ENCODE assay signal across 14 cellular contexts in the genomic region with DNA sequence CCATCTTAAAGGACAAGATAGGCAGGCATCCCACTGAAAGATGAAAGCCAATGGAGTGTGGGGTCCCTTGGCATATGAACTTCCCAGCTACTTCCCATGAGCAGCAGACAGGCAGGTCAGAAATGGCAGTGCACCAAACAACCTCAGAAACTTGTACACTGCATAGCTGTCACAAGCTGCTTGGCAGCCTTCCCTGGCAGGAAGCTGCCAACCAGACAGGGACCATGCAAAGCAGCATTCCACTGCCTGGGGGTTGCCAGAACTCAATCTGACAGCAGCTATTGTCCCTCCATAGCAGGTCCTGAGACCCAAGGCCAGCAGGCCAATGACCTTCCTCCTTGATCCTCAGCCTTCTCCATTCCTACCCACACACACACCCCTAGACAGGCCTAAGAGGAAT.
A peak's percentile ranks its signal among the peaks of the same experiment; 100 is the strongest.
DNase-seq lines count a peak whose midpoint lies in the region; ATAC-seq, FAIRE-seq and TF ChIP-seq lines count a peak whose summit lies in the region.
"Had no signal": no experiment of that assay in that cellular context is flagged by ENCODE, and none has a peak within 500 bp of the region (broad histone marks: within the 10 kb centered on the region; RNA-seq: fewer than 3 reads in every experiment).

No MANE protein-coding gene starts in this region.

- DNase-seq in Ammon's horn (ENCODE audit: low spot score) (peak; percentile 65), PC-3 (peak; percentile 55), fibroblast of pulmonary artery (ENCODE audit: low read depth) (peak; percentile 17), mucosa of gallbladder (ENCODE audit: low spot score) (peak; percentile 65), uterus (no peak), RCC 7860 (ENCODE audit: low spot score) (no peak)
- DNase-seq in activated naive CD4-positive, alpha-beta T cell treated with Interleukin-2 at 50 U/mL for 16 hours, result no peak
- DNase-seq: central memory CD4-positive, alpha-beta T cell; NCI-H1105 treated with DMSO at 0.1 percent for 48 hours; NCI-H345; stimulated activated CD4-positive, alpha-beta T cell treated with anti-CD3 and anti-CD28 coated beads, Interleukin-15, amount 100 ng/mL, for 24 hours had no signal

- no peak for FAIRE-seq in RCC 7860 (lab: Jason Lieb, UNC)
- FAIRE-seq: GM12891 had no signal

- no peak overlapping the region for H3K4me2 ChIP-seq in PC-3 (ENCODE audit: low read length)

- H3K79me2 ChIP-seq in PC-3 (ENCODE audit: low read length), result 0 out of 2 replicates have a peak, but pooled peaks cover 6% of the 10 kb centered on the region

- no peak overlapping the region for H3K27ac ChIP-seq in PC-3 (ENCODE audit: low read length)
- H3K27ac ChIP-seq in uterus, result no peak overlapping the region

- POLR2A ChIA-PET in PC-3 (lab: Charles Lee; ENCODE audit: unreplicated experiment), result interaction anchor here (0.6 kb wide), 1 partner anchor 286 kb away, joined by 3 read pairs; no protein-coding TSS in a partner anchor

- no peaks in the 10 kb centered on the region for H3K27me3 ChIP-seq in PC-3 (ENCODE audit: low read length)
- H3K27me3 ChIP-seq in uterus, result no peaks in the 10 kb centered on the region

- H3K36me3 ChIP-seq in PC-3 (ENCODE audit: low read depth, low read length) (peaks cover 4% of the 10 kb centered on the region; the same call in 1 of the 2 replicates), uterus (no peaks in the 10 kb centered on the region)

- H3K9me3 ChIP-seq in PC-3 (ENCODE audit: low read length) (no peaks in the 10 kb centered on the region), uterus (no peaks in the 10 kb centered on the region)

- no peak for TF ChIP-seq POLR2A in uterus (IDR thresholded peaks at IDR 0.05)

- no peak overlapping the region for H3K9ac ChIP-seq in PC-3 (ENCODE audit: low read length)

- no peaks in the 10 kb centered on the region for H3F3A ChIP-seq in PC-3 (ENCODE audit: low read length, unreplicated experiment)

- TF ChIP-seq CTCF in PC-3 (conservative IDR thresholded peaks at IDR 0.05; ENCODE audit: low read depth, low read length), result no peak
- TF ChIP-seq CTCF in fibroblast of pulmonary artery (IDR thresholded peaks at IDR 0.05; ENCODE audit: low read length, missing control alignments), result no peak
- TF ChIP-seq CTCF in uterus (IDR thresholded peaks at IDR 0.05), result no peak

- peak; percentile 55 for ATAC-seq in PC-3
- no peak for ATAC-seq in HG03135 (IDR thresholded peaks at IDR 0.05; ENCODE audit: unreplicated experiment)
- ATAC-seq: activated naive CD4-positive, alpha-beta T cell treated with anti-CD3 and anti-CD28 coated beads, Interleukin-2, amount 50 U/mL, for 72 hours had no signal

- no peaks in the 10 kb centered on the region for H3K9me2 ChIP-seq in PC-3 (replicated peaks; ENCODE audit: low read length)

- no TSS peak for BruUV-seq in PC-3 (replicated peaks; lab: Mats Ljungman, UMichigan)

- CTCF ChIA-PET in PC-3 (lab: Charles Lee), result no interaction called here

- H3K4me3 ChIP-seq in PC-3 (ENCODE audit: low read length) (no peak overlapping the region), fibroblast of pulmonary artery (replicated peaks; ENCODE audit: low read depth, low read length) (no peak overlapping the region), uterus (no peak overlapping the region)

- H3K4me1 ChIP-seq in PC-3 (ENCODE audit: insufficient read depth, low read length) (peaks cover 27% of the 10 kb centered on the region), uterus (no peaks in the 10 kb centered on the region)

- no peak overlapping the region for H2AFZ ChIP-seq in PC-3 (ENCODE audit: low read length)

- intact Hi-C loops in PC-3 (cut with micrococcal nuclease), result no loop called here
- intact Hi-C loops in uterus (cut with DNase I; ENCODE audit: low total_unique reads), result no loop called here

- no peaks in the 10 kb centered on the region for H4K20me1 ChIP-seq in PC-3 (ENCODE audit: low read length)

Comparison
In these comparisons a context has a peak if more than half of its experiments do, and no peak if none do; other contexts are left out.
1. DNase-seq: peak in Ammon's horn (single experiment), PC-3 (single experiment), fibroblast of pulmonary artery (single experiment) and mucosa of gallbladder (single experiment); none in uterus (0 of 2), RCC 7860 (single experiment) and activated naive CD4-positive, alpha-beta T cell treated with Interleukin-2 at 50 U/mL for 16 hours (single experiment).